14 cellular contexts compared by ENCODE assay signal in the genomic region with DNA sequence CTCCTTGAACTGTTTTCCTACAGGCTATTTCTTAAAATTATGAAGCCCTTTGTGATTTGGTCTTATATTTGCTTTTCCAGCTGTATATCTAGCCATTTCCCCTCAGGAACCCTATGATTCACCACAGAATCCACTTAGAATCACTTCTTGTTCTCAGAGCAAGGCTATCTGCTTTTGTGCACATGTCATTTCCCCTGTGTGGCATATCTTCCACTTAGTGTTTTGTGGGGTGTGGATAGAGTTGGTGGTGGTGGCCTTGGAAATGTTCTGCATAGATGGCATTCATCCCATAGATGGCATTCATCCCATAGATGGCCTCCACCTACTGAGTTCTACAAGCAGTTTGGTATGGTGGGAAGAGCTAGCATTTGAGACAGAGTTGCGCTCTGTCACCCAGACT. TPM values are rescaled to one million over a fixed set of nuclear protein-coding genes. Genes with fewer than 3 reads are reported as not detected.
A peak's percentile ranks its signal among the peaks of the same experiment; 100 is the strongest.
DNase-seq lines count a peak whose midpoint lies in the region; ATAC-seq and TF ChIP-seq lines count a peak whose summit lies in the region.
"Had no signal": no experiment of that assay in that cellular context is flagged by ENCODE, and none has a peak within 500 bp of the region (broad histone marks: within the 10 kb centered on the region; RNA-seq: fewer than 3 reads in every experiment).

No MANE protein-coding gene starts in this region.

- peaks cover 18% of the 10 kb centered on the region for H3K79me1 ChIP-seq in mesenchymal stem cell (replicated peaks; ENCODE audit: low read length, poor library complexity, severe bottlenecking)

- peak overlapping the region in 1 of 2 experiments; percentile 14 for H3K18ac ChIP-seq in mesenchymal stem cell (ENCODE audit: low read depth in 1 of 2, low read length in 2 of 2)

- TF ChIP-seq CTCF in DOHH2 (IDR thresholded peaks at IDR 0.05; ENCODE audit: low read depth, low read length, poor library complexity, severe bottlenecking) (no peak), astrocyte of the spinal cord (IDR thresholded peaks at IDR 0.05; ENCODE audit: low read depth, low read length) (no peak), A673 (conservative IDR thresholded peaks at IDR 0.05; ENCODE audit: low read depth, low read length) (no peak)

- peak overlapping the region; percentile 23; the same call in 1 of the 2 replicates for H3K4me3 ChIP-seq in DOHH2 (ENCODE audit: low read length)
- H3K4me3 ChIP-seq in astrocyte of the spinal cord (ENCODE audit: low read depth, low read length), result no peak overlapping the region
- H3K4me3 ChIP-seq in mesenchymal stem cell (ENCODE audit: insufficient read depth in 1 of 2, low read depth in 1 of 2, low read length in 2 of 2), result no peak overlapping the region
- no peak overlapping the region for H3K4me3 ChIP-seq in A673 (ENCODE audit: low read depth, low read length, poor library complexity, severe bottlenecking)
- H3K4me3 ChIP-seq: SJCRH30, uterus had no signal

- H3K27ac ChIP-seq in DOHH2 (ENCODE audit: low read depth, low read length) (peak overlapping the region; percentile 25), mesenchymal stem cell (ENCODE audit: low read length, poor library complexity, severe bottlenecking) (no peak overlapping the region), A673 (ENCODE audit: low read depth, low read length, poor library complexity, severe bottlenecking) (no peak overlapping the region)
- H3K27ac ChIP-seq: SJCRH30 had no signal

- H2BK5ac ChIP-seq in mesenchymal stem cell (ENCODE audit: low read depth, low read length, poor library complexity, severe bottlenecking), result no peak overlapping the region

- no peak overlapping the region for H3K4ac ChIP-seq in mesenchymal stem cell (ENCODE audit: low read depth in 1 of 2, low read length in 2 of 2)

- H3K9me2 ChIP-seq in DOHH2 (replicated peaks; ENCODE audit: control insufficient read depth, low read length), result no peaks in the 10 kb centered on the region

- no peak overlapping the region for H2BK15ac ChIP-seq in mesenchymal stem cell (ENCODE audit: low read depth, poor library complexity, severe bottlenecking)

- intact Hi-C loops in A673 (cut with micrococcal nuclease; ENCODE audit: unreplicated experiment), result no loop called here

- no peak overlapping the region for H3K4me3 Mint-ChIP-seq in activated T-helper 17 cell treated with anti-CD3 and anti-CD28 coated beads, Interleukin-2, amount 50 U/mL, for 72 hours
- H3K4me3 Mint-ChIP-seq: activated CD8-positive, alpha-beta T cell treated with anti-CD3 and anti-CD28 coated beads, Interleukin-2, amount 10 ng/mL, durations not matched to agents 7 days and 5 days had no signal

- H2BK12ac ChIP-seq in mesenchymal stem cell (ENCODE audit: low read length in 2 of 2), result no peak overlapping the region

- no peak overlapping the region for H4K91ac ChIP-seq in mesenchymal stem cell (ENCODE audit: low read length)

- H3K4me1 ChIP-seq in DOHH2 (ENCODE audit: control insufficient read depth, low read length) (peaks cover 81% of the 10 kb centered on the region), mesenchymal stem cell (ENCODE audit: control insufficient read depth, insufficient read depth, low read depth, low read length) (peaks cover 5% of the 10 kb centered on the region), A673 (ENCODE audit: insufficient read depth, low read length, poor library complexity, severe bottlenecking) (no peaks in the 10 kb centered on the region)
- H3K4me1 ChIP-seq: uterus had no signal

- H3K27ac Mint-ChIP-seq in activated T-helper 17 cell treated with anti-CD3 and anti-CD28 coated beads, Interleukin-2, amount 50 U/mL, for 72 hours, result no peak overlapping the region
- H3K27ac Mint-ChIP-seq: activated CD8-positive, alpha-beta T cell treated with anti-CD3 and anti-CD28 coated beads, Interleukin-2, amount 10 ng/mL, durations not matched to agents 7 days and 5 days had no signal

- no peaks in the 10 kb centered on the region for H3K27me3 Mint-ChIP-seq in activated T-helper 17 cell treated with anti-CD3 and anti-CD28 coated beads, Interleukin-2, amount 50 U/mL, for 72 hours

- CTCF ChIA-PET in A673 (lab: Charles Lee), result no interaction called here

- 100% methylated on average over 1 of the region's 1 CpG for WGBS in mesenchymal stem cell

- H3K79me2 ChIP-seq in DOHH2 (ENCODE audit: control insufficient read depth, low read length), result peaks cover 96% of the 10 kb centered on the region

- no peak overlapping the region for H3K23ac ChIP-seq in mesenchymal stem cell (ENCODE audit: low read length in 2 of 2)

- in situ Hi-C loops in astrocyte of the spinal cord (cut with HindIII; ENCODE audit: low sequenced_read_pairs), result no loop called here

- H3K4me2 ChIP-seq in DOHH2 (ENCODE audit: low read length) (peak overlapping the region; percentile 44), mesenchymal stem cell (ENCODE audit: low read length, poor library complexity, severe bottlenecking) (no peak overlapping the region)

- no peak for ATAC-seq in activated T-helper 17 cell treated with anti-CD3 and anti-CD28 coated beads, Interleukin-2, amount 50 U/mL, for 72 hours (replicated peaks)
- ATAC-seq: activated CD8-positive, alpha-beta T cell treated with anti-CD3 and anti-CD28 coated beads, Interleukin-2, amount 10 ng/mL, durations not matched to agents 7 days and 5 days had no signal

- peak; percentile 17 to 24 for DNase-seq in Kasumi-1 (lab: John Stamatoyannopoulos, UW)
- DNase-seq in astrocyte of the spinal cord (ENCODE audit: low read depth, low spot score), result peak; percentile 45
- DNase-seq in mesenchymal stem cell, result peak; percentile 24
- DNase-seq in NCI-H774 (lab: John Stamatoyannopoulos, UW), result no peak
- DNase-seq in activated gamma-delta T cell treated with Interleukin-2 at 50 U/mL for 16 hours, result no peak
- no peak for DNase-seq in A673 (ENCODE audit: low spot score)
- DNase-seq: activated CD8-positive, alpha-beta T cell treated with anti-CD3 and anti-CD28 coated beads, Interleukin-2, amount 10 ng/mL, durations not matched to agents 7 days and 5 days; glutamatergic neuron; islet precursor cell; NCI-H1417; uterus had no signal

- H3K4me1 Mint-ChIP-seq in activated T-helper 17 cell treated with anti-CD3 and anti-CD28 coated beads, Interleukin-2, amount 50 U/mL, for 72 hours, result peaks cover 2% of the 10 kb centered on the region

- peaks cover 3% of the 10 kb centered on the region; the same call in 1 of the 2 replicates for H3K9me3 ChIP-seq in DOHH2 (ENCODE audit: control insufficient read depth, insufficient read depth, low read length)
- H3K9me3 ChIP-seq in mesenchymal stem cell (ENCODE audit: control insufficient read depth, low read length), result no peaks in the 10 kb centered on the region
- H3K9me3 ChIP-seq in A673 (ENCODE audit: low read depth, low read length, poor library complexity, severe bottlenecking), result no peaks in the 10 kb centered on the region
- H3K9me3 ChIP-seq: uterus had no signal

- no peak overlapping the region for H4K8ac ChIP-seq in mesenchymal stem cell (ENCODE audit: low read length)

- H3F3A ChIP-seq in DOHH2 (ENCODE audit: control insufficient read depth, insufficient read depth), result peaks cover 29% of the 10 kb centered on the region

- POLR2A ChIA-PET in A673 (lab: Charles Lee; ENCODE audit: low non-redundant PET), result no interaction called here

- peaks cover 19% of the 10 kb centered on the region; the same call in 1 of the 2 replicates for H4K20me1 ChIP-seq in DOHH2 (ENCODE audit: control insufficient read depth, insufficient read depth, low read depth, low read length)

- H3K9ac ChIP-seq in mesenchymal stem cell (ENCODE audit: low read length), result no peak overlapping the region

- BruUV-seq in A673 (replicated peaks; lab: Mats Ljungman, UMichigan), result no TSS peak

- H3K14ac ChIP-seq in mesenchymal stem cell (ENCODE audit: low read length in 2 of 2), result no peak overlapping the region

- H2BK120ac ChIP-seq in mesenchymal stem cell (ENCODE audit: low read depth, low read length), result no peak overlapping the region

- no peak overlapping the region for H2AK5ac ChIP-seq in mesenchymal stem cell (ENCODE audit: low read length, severe bottlenecking)

- no peaks in the 10 kb centered on the region for H3K27me3 ChIP-seq in DOHH2 (ENCODE audit: control insufficient read depth, low read length)
- no peaks in the 10 kb centered on the region for H3K27me3 ChIP-seq in mesenchymal stem cell (ENCODE audit: control insufficient read depth in 1 of 2, insufficient read depth in 1 of 2, low read length in 2 of 2)
- no peaks in the 10 kb centered on the region for H3K27me3 ChIP-seq in A673 (replicated peaks; ENCODE audit: insufficient read depth, low read depth, low read length, poor library complexity)
- H3K27me3 ChIP-seq: SJCRH30, uterus had no signal

- H2AFZ ChIP-seq in mesenchymal stem cell (ENCODE audit: low read depth, low read length), result no peak overlapping the region

- H3K36me3 Mint-ChIP-seq in activated T-helper 17 cell treated with anti-CD3 and anti-CD28 coated beads, Interleukin-2, amount 50 U/mL, for 72 hours (ENCODE audit: low read depth), result no peaks in the 10 kb centered on the region

- H3K9me3 Mint-ChIP-seq in activated T-helper 17 cell treated with anti-CD3 and anti-CD28 coated beads, Interleukin-2, amount 50 U/mL, for 72 hours, result no peaks in the 10 kb centered on the region

- peaks cover 64% of the 10 kb centered on the region for H3K36me3 ChIP-seq in DOHH2 (ENCODE audit: control insufficient read depth, low read length)
- H3K36me3 ChIP-seq in mesenchymal stem cell (ENCODE audit: control insufficient read depth in 1 of 2, insufficient read depth in 2 of 2, low read depth in 1 of 2, low read length in 2 of 2), result peaks cover 0 to 10% of the 10 kb centered on the region in 2 experiments
- no peaks in the 10 kb centered on the region for H3K36me3 ChIP-seq in A673 (ENCODE audit: insufficient read depth, low read length, poor library complexity, severe bottlenecking)
- H3K36me3 ChIP-seq: SJCRH30, uterus had no signal

RNA-seq across cellular contexts. Expression of a gene that starts 44.7 kb away (rescaled TPM):
- 22.1 TPM for polyA plus RNA-seq in mesenchymal stem cell (2013, experiment 1 of 2)
- polyA plus RNA-seq in mesenchymal stem cell (2013, experiment 2 of 2), result 22.7 TPM
- 1 to 10 TPM; 5.4 to 8.2 TPM for total RNA-seq in activated T-helper 17 cell treated with anti-CD3 and anti-CD28 coated beads, Interleukin-2, amount 50 U/mL, for 72 hours
- 18.9 and 21.1 TPM in 2 replicates for total RNA-seq in A673 (2021)

Comparison
In these comparisons a context has a peak if more than half of its experiments do, and no peak if none do; other contexts are left out.
1. DNase-seq: peak in Kasumi-1 (2 of 2), astrocyte of the spinal cord (single experiment) and mesenchymal stem cell (single experiment); none in NCI-H774 (single experiment), activated gamma-delta T cell treated with Interleukin-2 at 50 U/mL for 16 hours (single experiment) and A673 (single experiment).